2 cellular contexts compared by ENCODE assay signal in the genomic region with DNA sequence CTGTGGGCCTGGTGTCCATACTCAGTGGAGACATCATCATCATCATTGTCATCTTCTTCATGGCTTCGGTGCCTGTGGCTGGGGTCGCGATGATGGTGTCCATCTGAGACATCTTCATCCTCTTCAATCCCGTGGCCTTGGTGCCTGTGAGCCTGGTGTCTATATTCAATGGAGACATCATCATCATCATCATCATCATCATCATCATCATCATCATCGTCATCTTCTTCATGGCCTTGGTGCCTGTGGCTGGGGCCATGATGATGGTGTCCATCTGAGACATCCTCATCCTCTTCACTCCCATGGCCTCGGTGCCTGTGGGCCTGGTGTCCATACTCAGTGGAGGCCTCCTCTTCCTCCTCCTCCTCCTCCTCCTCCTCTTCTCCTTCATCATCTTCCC.
TF ChIP-seq lines count a peak whose summit lies in the region.

No MANE protein-coding gene starts in this region.

TF ChIP-seq in H1, 55 proteins besides CTCF, POLR2A, EP300 and RAD21:
- TF ChIP-seq HDAC2 (IDR thresholded peaks at IDR 0.05; ENCODE audit: borderline replicate concordance in 1 of 2, low read depth in 2 of 2, low read length in 2 of 2) = no peak
- TF ChIP-seq BACH1 (IDR thresholded peaks at IDR 0.05; ENCODE audit: low read length) = no peak
- no peak for TF ChIP-seq TBP (IDR thresholded peaks at IDR 0.05; ENCODE audit: low read depth, low read length)
- TF ChIP-seq CHD1 (IDR thresholded peaks at IDR 0.05; ENCODE audit: low read depth, low read length) = no peak
- no peak for TF ChIP-seq JUN (IDR thresholded peaks at IDR 0.05; ENCODE audit: low read depth, low read length)
- no peak for TF ChIP-seq SAP30 (IDR thresholded peaks at IDR 0.05; ENCODE audit: insufficient read depth, insufficient replicate concordance, low read length)

TF ChIP-seq in SK-N-SH, 30 proteins besides CTCF, POLR2A, EP300 and RAD21:
- TF ChIP-seq MEF2A (IDR thresholded peaks at IDR 0.05; ENCODE audit: borderline replicate concordance, low read depth) = no peak
- TF ChIP-seq NRF1 (IDR thresholded peaks at IDR 0.05; ENCODE audit: low read depth, low read length) = no peak
- no peak for TF ChIP-seq EZH2phosphoT487 (IDR thresholded peaks at IDR 0.05; ENCODE audit: borderline replicate concordance, low read depth)
- TF ChIP-seq TEAD4 (IDR thresholded peaks at IDR 0.05; ENCODE audit: borderline replicate concordance, insufficient read depth) = no peak
- TF ChIP-seq FOXJ3 (CRISPR knock-in tag; IDR thresholded peaks at IDR 0.05) = no peak
